Comparison of ENCODE assay signal across 27 cellular contexts in genomic region chr17:6172642-6173330, GRCh38.
DNase-seq lines count a peak whose midpoint lies in the region; ATAC-seq, FAIRE-seq and TF ChIP-seq lines count a peak whose summit lies in the region.
"Had no signal": no experiment of that assay in that cellular context is flagged by ENCODE, and none has a peak within 500 bp of the region (broad histone marks: within the 10 kb centered on the region; RNA-seq: fewer than 3 reads in every experiment).

No MANE protein-coding gene starts in this region.

- peaks cover 5% of the 10 kb centered on the region for H3K9me3 Mint-ChIP-seq in neural crest cell

- no peak overlapping the region for H2BK12ac ChIP-seq in H1 (ENCODE audit: low read depth, low read length)

- no peak for TF ChIP-seq RAD21 in H1 (IDR thresholded peaks at IDR 0.05 in 1 of 2, conservative IDR thresholded peaks at IDR 0.05 in 1 of 2; ENCODE audit: low read depth in 2 of 2, low read length in 2 of 2)

- no peak overlapping the region for H3K27ac ChIP-seq in H1 (ENCODE audit: low read depth, low read length)
- H3K27ac ChIP-seq: C4-2B, HL-60, KMS-11, RWPE1 had no signal

- no peaks in the 10 kb centered on the region for H3K23me2 ChIP-seq in H1 (ENCODE audit: low read depth, low read length)

- H2BK5ac ChIP-seq in H1 (ENCODE audit: low read depth, low read length): no peak overlapping the region

- H2BK15ac ChIP-seq in H1 (ENCODE audit: low read length): no peak overlapping the region

- CTCF ChIA-PET in H1 (lab: Charles Lee; ENCODE audit: partially characterized antibody): interaction anchor here (0.8 to 1.1 kb wide), 2 partner anchors 118 to 250 kb away, joined by 3 read pairs; no protein-coding TSS in a partner anchor

- 0 out of 2 replicates have a peak overlapping the region, but pooled peaks have one; percentile 32 for H2BK20ac ChIP-seq in H1 (ENCODE audit: low read length)

- peaks cover 3 to 9% (median 8%) of the 10 kb centered on the region in 4 experiments for H3K4me1 ChIP-seq in H1 (replicated peaks in 1 of 4; ENCODE audit: control insufficient read depth in 3 of 4, insufficient read depth in 4 of 4, low read length in 3 of 4)
- H3K4me1 ChIP-seq: Caco-2 had no signal

- H3K79me2 ChIP-seq in H1 (ENCODE audit: control insufficient read depth in 1 of 2, insufficient read depth in 2 of 2, low read length in 2 of 2): no peaks in the 10 kb centered on the region

- no peaks in the 10 kb centered on the region for H3K36me3 ChIP-seq in H1 (ENCODE audit: control insufficient read depth in 2 of 4, insufficient read depth in 4 of 4, low read length in 3 of 4)

- H4K20me1 ChIP-seq in H1 (replicated peaks in 1 of 2; ENCODE audit: control insufficient read depth in 1 of 2, insufficient read depth in 2 of 2, low read length in 2 of 2): no peaks in the 10 kb centered on the region

- no peak overlapping the region for H2AFZ ChIP-seq in H1 (ENCODE audit: low read length)

- peak overlapping the region; percentile 13 for H3K27ac Mint-ChIP-seq in neural crest cell (ENCODE audit: unreplicated experiment)
- H3K27ac Mint-ChIP-seq: B cell; CD8-positive, alpha-beta T cell; IgD-negative memory B cell had no signal

- H2BK120ac ChIP-seq in H1 (replicated peaks; ENCODE audit: low read depth, low read length): no peak overlapping the region

- ATAC-seq in HG02852 (IDR thresholded peaks at IDR 0.05; ENCODE audit: unreplicated experiment) (no peak), HG03571 (IDR thresholded peaks at IDR 0.05; ENCODE audit: unreplicated experiment) (no peak)
- ATAC-seq: CD8-positive, alpha-beta T cell; Panc1 had no signal

- H3K18ac ChIP-seq in H1 (ENCODE audit: extremely low read depth, low read length): no peak overlapping the region; the same call in 1 of the 2 replicates

- TF ChIP-seq CTCF in H1 (IDR thresholded peaks at IDR 0.05; ENCODE audit: control extremely low read depth in 1 of 3, insufficient read depth in 1 of 3, low read depth in 1 of 3, low read length in 3 of 3) (peak in 1 of 3 experiments; percentile 10; a peak in 1 of 4 replicates), neural crest cell (conservative IDR thresholded peaks at IDR 0.05) (no peak)

- H3K9ac ChIP-seq in H1 (replicated peaks in 1 of 4; ENCODE audit: extremely low read depth in 1 of 4, low read depth in 3 of 4, low read length in 3 of 4): no peak overlapping the region
- H3K9ac ChIP-seq: KMS-11 had no signal

- H3K23ac ChIP-seq in H1 (ENCODE audit: insufficient read length): no peak overlapping the region

- no peak overlapping the region for H3K4me3 ChIP-seq in H1 (ENCODE audit: extremely low read depth in 1 of 4, insufficient read depth in 2 of 4, low read depth in 3 of 4, low read length in 4 of 4)

- no peak overlapping the region for H4K5ac ChIP-seq in H1 (ENCODE audit: insufficient read length, low read depth, low read length)

- H3K9me3 ChIP-seq in H1 (ENCODE audit: insufficient read depth in 2 of 2, low read depth in 1 of 2, low read length in 1 of 2): 0 out of 4 replicates have a peak, but pooled peaks cover 0 to 2% of the 10 kb centered on the region in 2 experiments
- H3K9me3 ChIP-seq: Caco-2 had no signal

- no peak overlapping the region for H4K91ac ChIP-seq in H1 (replicated peaks; ENCODE audit: insufficient read length, low read length)

- DNase-seq in NCI-H82 treated with DMSO at 0.1 percent for 48 hours (lab: John Stamatoyannopoulos, UW; ENCODE audit: unreplicated experiment) (peak; percentile 69), H1 (ENCODE audit: low read depth in 1 of 2, low spot score in 2 of 2) (no peak), neural crest cell (ENCODE audit: low read depth, low spot score) (no peak), D341Med (ENCODE audit: low spot score) (no peak)
- no peak for DNase-seq in stimulated activated CD4-positive, alpha-beta T cell treated with anti-CD3 and anti-CD28 coated beads, Interleukin-1b, Interleukin-23, amount 100 ng/mL, for 48 hours
- DNase-seq: Caco-2; CD8-positive, alpha-beta T cell; DMS79 treated with DMSO at 0.1 percent for 48 hours; HCEC 1CT; MM.1S; NCI-H1048; NCI-H1417; NCI-H1694; NCI-H2029 treated with DMSO at 0.1 percent for 48 hours; NCI-H446 treated with DMSO at 0.1 percent for 48 hours; NCI-H526; SHP77 had no signal

- H3K14ac ChIP-seq in H1 (ENCODE audit: insufficient read length): no peak overlapping the region

- whole genome bisulfite sequencing in H1 (ENCODE audit: extremely low coverage in 1 of 2, insufficient coverage in 1 of 2, insufficient read length in 1 of 2, insufficient replicate concordance in 2 of 2, low coverage in 1 of 2, low lambda C conversion rate in 2 of 2, missing lambda C conversion rate in 1 of 2), 2 experiments: 73% methylated on average over 9 of the region's 9 CpGs; no CpG with 5 or more reads in 1 of the 2 experiments

- H4K8ac ChIP-seq in H1 (ENCODE audit: extremely low read depth, insufficient read depth, low read length): no peak overlapping the region

- no peaks in the 10 kb centered on the region for H3K27me3 ChIP-seq in H1 (replicated peaks in 1 of 4; ENCODE audit: control insufficient read depth in 3 of 4, extremely low read depth in 1 of 4, insufficient read depth in 3 of 4, low read length in 3 of 4)

- no peak overlapping the region for H3K4ac ChIP-seq in H1 (replicated peaks; ENCODE audit: insufficient read length, low read depth, low read length)

- FAIRE-seq in H1 (lab: Jason Lieb, UNC): no peak
- FAIRE-seq: GM12892 had no signal

- POLR2A ChIA-PET in H1 (lab: Charles Lee; ENCODE audit: partially characterized antibody): interaction anchor here (0.6 to 1.2 kb wide), 2 partner anchors 11 to 742 kb away, joined by 3 to 4 read pairs; no protein-coding TSS in a partner anchor

- H3K27me3 Mint-ChIP-seq in neural crest cell (ENCODE audit: low read depth): no peaks in the 10 kb centered on the region

- peaks cover 34% of the 10 kb centered on the region for H3K4me1 Mint-ChIP-seq in neural crest cell
- H3K4me1 Mint-ChIP-seq: B cell, IgD-negative memory B cell had no signal

- no peaks in the 10 kb centered on the region for H3K79me1 ChIP-seq in H1 (ENCODE audit: low read depth, low read length)

- TF ChIP-seq POLR2A in H1 (IDR thresholded peaks at IDR 0.05; ENCODE audit: control extremely low read depth in 1 of 2, low read depth in 2 of 2, low read length in 2 of 2): no peak

- no peaks in the 10 kb centered on the region for H3K36me3 Mint-ChIP-seq in neural crest cell (ENCODE audit: low read depth)
- H3K36me3 Mint-ChIP-seq: CD8-positive, alpha-beta T cell; IgD-negative memory B cell had no signal

- TF ChIP-seq EP300 in H1 (IDR thresholded peaks at IDR 0.05; ENCODE audit: borderline replicate concordance in 1 of 2, low read depth in 2 of 2, low read length in 2 of 2): no peak

- H2AK5ac ChIP-seq in H1 (ENCODE audit: low read depth, low read length): no peak overlapping the region

- H3K56ac ChIP-seq in H1 (replicated peaks; ENCODE audit: insufficient read length, low read depth, low read length): no peak overlapping the region

- H3K4me3 Mint-ChIP-seq in neural crest cell: no peak overlapping the region
- H3K4me3 Mint-ChIP-seq: B cell; CD8-positive, alpha-beta T cell had no signal

- no peak overlapping the region; a peak in 1 of 4 replicates for H3K4me2 ChIP-seq in H1 (ENCODE audit: insufficient read depth in 1 of 2, low read depth in 2 of 2, low read length in 2 of 2)
- H3K4me2 ChIP-seq: KMS-11 had no signal

TF ChIP-seq in H1, 55 proteins besides CTCF, POLR2A, EP300 and RAD21:
- no peak for TF ChIP-seq CREB1 (IDR thresholded peaks at IDR 0.05)
- TF ChIP-seq KDM1A (IDR thresholded peaks at IDR 0.05; ENCODE audit: borderline replicate concordance, low read length): peak; percentile 86
